In genomic region chrX:623599-624323, GRCh38 we compare ENCODE assay signal across 18 cellular contexts. TPM values are rescaled to one million over a fixed set of nuclear protein-coding genes. Genes with fewer than 3 reads are reported as not detected.
DNase-seq lines count a peak whose midpoint lies in the region; ATAC-seq and TF ChIP-seq lines count a peak whose summit lies in the region.
"Had no signal": no experiment of that assay in that cellular context is flagged by ENCODE, and none has a peak within 500 bp of the region (broad histone marks: within the 10 kb centered on the region; RNA-seq: fewer than 3 reads in every experiment).

No MANE protein-coding gene starts in this region.

- no peak overlapping the region for H3K9ac ChIP-seq in MM.1S (ENCODE audit: low read length)

- H3K4me1 ChIP-seq in MM.1S (ENCODE audit: low read length) (no peaks in the 10 kb centered on the region), osteoblast (ENCODE audit: insufficient read depth, low read length) (no peaks in the 10 kb centered on the region)
- H3K4me1 ChIP-seq: colonic mucosa had no signal

- no peaks in the 10 kb centered on the region for H3F3A ChIP-seq in MM.1S (ENCODE audit: insufficient read depth, low read length)

- H3K27ac ChIP-seq in MM.1S (ENCODE audit: low read length) = no peak overlapping the region
- H3K27ac ChIP-seq in osteoblast (ENCODE audit: low read depth, low read length) = no peak overlapping the region
- H3K27ac ChIP-seq: colonic mucosa had no signal

- H3K9me3 ChIP-seq in MM.1S (replicated peaks; ENCODE audit: insufficient read depth, low read length) (no peaks in the 10 kb centered on the region), osteoblast (ENCODE audit: low read depth, low read length) (no peaks in the 10 kb centered on the region)
- H3K9me3 ChIP-seq: colonic mucosa had no signal

- no peaks in the 10 kb centered on the region for H4K20me1 ChIP-seq in MM.1S (ENCODE audit: insufficient read depth, low read length)
- no peaks in the 10 kb centered on the region for H4K20me1 ChIP-seq in osteoblast (ENCODE audit: insufficient read depth, low read length)

- ATAC-seq in GM21423 (IDR thresholded peaks at IDR 0.05; ENCODE audit: unreplicated experiment) = no peak
- ATAC-seq in HG03442 (IDR thresholded peaks at IDR 0.05; ENCODE audit: unreplicated experiment) = no peak
- ATAC-seq: stimulated activated effector memory CD8-positive, alpha-beta T cell treated with anti-CD3 and anti-CD28 coated beads, Interleukin-12 subunit alpha, Interleukin-12 subunit beta, amount 100 ng/mL, for 72 hours had no signal

- H3K79me2 ChIP-seq in MM.1S (ENCODE audit: low read length) = no peaks in the 10 kb centered on the region
- H3K79me2 ChIP-seq in osteoblast (ENCODE audit: insufficient read depth, low read length) = no peaks in the 10 kb centered on the region

- no peaks in the 10 kb centered on the region for H3K36me3 ChIP-seq in MM.1S (replicated peaks; ENCODE audit: insufficient read depth, low read length)
- H3K36me3 ChIP-seq in osteoblast (ENCODE audit: insufficient read depth, low read length) = no peaks in the 10 kb centered on the region
- H3K36me3 ChIP-seq: colonic mucosa had no signal

- H3K4me3 ChIP-seq in MM.1S (ENCODE audit: low read length) = no peak overlapping the region
- no peak overlapping the region for H3K4me3 ChIP-seq in fibroblast of pulmonary artery (replicated peaks; ENCODE audit: low read depth, low read length)
- peak overlapping the region; percentile 28 for H3K4me3 ChIP-seq in osteoblast (ENCODE audit: insufficient read depth, low read length)
- H3K4me3 ChIP-seq: colonic mucosa had no signal

- H3K9me2 ChIP-seq in MM.1S (replicated peaks; ENCODE audit: insufficient read depth, low read length) = no peaks in the 10 kb centered on the region

- H3K27me3 ChIP-seq in MM.1S (replicated peaks; ENCODE audit: insufficient read depth, low read length) (no peaks in the 10 kb centered on the region), osteoblast (ENCODE audit: insufficient read depth, low read length) (peaks cover 3% of the 10 kb centered on the region)

- TF ChIP-seq CTCF in MM.1S (IDR thresholded peaks at IDR 0.05; ENCODE audit: low read length) = no peak
- no peak for TF ChIP-seq CTCF in fibroblast of pulmonary artery (IDR thresholded peaks at IDR 0.05; ENCODE audit: low read length, missing control alignments)
- no peak for TF ChIP-seq CTCF in osteoblast (IDR thresholded peaks at IDR 0.05; ENCODE audit: extremely low read depth, low read depth, low read length)

- DNase-seq in EH (ENCODE audit: low read depth) (peak; percentile 93), MM.1S (peak; percentile 9), fibroblast of pulmonary artery (ENCODE audit: low read depth) (peak; percentile 7), osteoblast (ENCODE audit: insufficient read length, low spot score, missing footprints) (peak; percentile 76), COLO668 (lab: John Stamatoyannopoulos, UW; ENCODE audit: unreplicated experiment) (no peak)
- no peak for DNase-seq in activated CD4-positive, alpha-beta T cell treated with anti-CD3 and anti-CD28 coated beads for 1 hour
- DNase-seq: activated T-cell treated with anti-CD3 and anti-CD28 coated beads, Interleukin-2, amount 50 U/mL, for 4 hours; colonic mucosa; immature natural killer cell; KG1; NCI-H2171; stimulated activated CD4-positive, alpha-beta T cell treated with anti-CD3 and anti-CD28 coated beads, Interleukin-4, amount 100 ng/mL, for 1 hour; T-helper 1 cell had no signal

- no peak overlapping the region for H2AFZ ChIP-seq in MM.1S (ENCODE audit: low read length)
- no peak overlapping the region for H2AFZ ChIP-seq in osteoblast (ENCODE audit: low read length)

- H3K4me2 ChIP-seq in MM.1S (ENCODE audit: low read depth, low read length) (no peak overlapping the region), osteoblast (ENCODE audit: insufficient read depth, low read length) (peak overlapping the region; percentile 9)

RNA-seq across cellular contexts. Expression of gene SHOX, which starts 6.8 kb away (rescaled TPM):
- total RNA-seq in osteoblast = 11.8 and 13.4 TPM in 2 replicates
- total RNA-seq: activated T-cell treated with anti-CD3 and anti-CD28 coated beads, Interleukin-2, amount 50 U/mL, for 4 hours; fibroblast of lung; OCI-LY7 had no signal

Comparison
In these comparisons a context has a peak if more than half of its experiments do, and no peak if none do; other contexts are left out.
1. DNase-seq: peak in EH (single experiment), MM.1S (single experiment), fibroblast of pulmonary artery (single experiment) and osteoblast (single experiment); none in COLO668 (single experiment) and activated CD4-positive, alpha-beta T cell treated with anti-CD3 and anti-CD28 coated beads for 1 hour (single experiment).